ENCODE assay signal across 8 cellular contexts in genomic region chr1:51237714-51238403, GRCh38. TPM values are rescaled to one million over a fixed set of nuclear protein-coding genes. Genes with fewer than 3 reads are reported as not detected.
A peak's percentile ranks its signal among the peaks of the same experiment; 100 is the strongest.
DNase-seq lines count a peak whose midpoint lies in the region; ATAC-seq, FAIRE-seq and TF ChIP-seq lines count a peak whose summit lies in the region.

No MANE protein-coding gene starts in this region.

- peak overlapping the region; percentile 84 for H3K4me3 ChIP-seq in HAP-1
- H3K4me3 ChIP-seq in spleen: peak overlapping the region; percentile 65 to 90 (median 78)

- H3K36me3 ChIP-seq in HAP-1 (replicated peaks) (no peaks in the 10 kb centered on the region), spleen (no peaks in the 10 kb centered on the region)

- H3K9me3 ChIP-seq in HAP-1: no peaks in the 10 kb centered on the region
- no peaks in the 10 kb centered on the region for H3K9me3 ChIP-seq in spleen

- no peak for ATAC-seq in HG03135 (IDR thresholded peaks at IDR 0.05; ENCODE audit: unreplicated experiment)
- no peak for ATAC-seq in HG03108 (IDR thresholded peaks at IDR 0.05; ENCODE audit: unreplicated experiment)
- ATAC-seq in HG02852 (IDR thresholded peaks at IDR 0.05; ENCODE audit: unreplicated experiment): no peak

- in situ Hi-C loops in HAP-1 (cut with MboI; ENCODE audit: low sequenced_read_pairs): no loop called here

- no peak for FAIRE-seq in RCC 7860 (lab: Jason Lieb, UNC)

- peaks cover 19% of the 10 kb centered on the region for H3K4me1 ChIP-seq in HAP-1
- H3K4me1 ChIP-seq in spleen: peaks cover 33 to 83% (median 68%) of the 10 kb centered on the region in 6 donors

- no peak for TF ChIP-seq POLR2A in spleen (IDR thresholded peaks at IDR 0.05)

- DNase-seq in HAP-1 (ENCODE audit: low spot score in 2 of 2): peak; percentile 44 to 57
- peak; percentile 38 for DNase-seq in RCC 7860 (ENCODE audit: low spot score)
- peak; percentile 39 for DNase-seq in glomerular visceral epithelial cell (ENCODE audit: extremely low spot score)
- no peak for DNase-seq in spleen
- no peak for DNase-seq in NCI-H2171 (lab: John Stamatoyannopoulos, UW)

- peak overlapping the region in 7 of 8 donors; percentile 94 to 98 (median 96) for H3K27ac ChIP-seq in spleen

- TF ChIP-seq CTCF in spleen (IDR thresholded peaks at IDR 0.05 in 8 of 11, conservative IDR thresholded peaks at IDR 0.05 in 3 of 11): no peak

- WGBS in spleen, 5 donors: 37 to 56% (median 50%) methylated on average over 8 of the region's 8 CpGs

- H3K27me3 ChIP-seq in HAP-1 (ENCODE audit: low read depth): no peaks in the 10 kb centered on the region
- H3K27me3 ChIP-seq in spleen (replicated peaks in 1 of 7): no peaks in the 10 kb centered on the region

- intact Hi-C loops in spleen (cut with DNase I; ENCODE audit: low total_unique reads): no loop called here

RNA-seq across cellular contexts. Expression of gene RNF11, which starts 1.8 kb away (rescaled TPM):
- 100 to 1,000 TPM in 1 of 7 donors, 10 to 100 TPM in 6; 64.1 to 111 (median 85.7) TPM for total RNA-seq in spleen
- polyA plus RNA-seq in spleen: 10 to 100 TPM; 21.4 to 43.8 (median 28.6) TPM

Comparison
In these comparisons a context has a peak if more than half of its experiments do, and no peak if none do; other contexts are left out.
1. DNase-seq: peak in HAP-1 (2 of 2), RCC 7860 (single experiment) and glomerular visceral epithelial cell (single experiment); none in spleen (single experiment) and NCI-H2171 (single experiment).